ENCODE assay signal across 23 cellular contexts in genomic region chr17:56773124-56773523, GRCh38.
"Had no signal": no experiment of that assay in that cellular context is flagged by ENCODE, and none has a peak within 500 bp of the region (broad histone marks: within the 10 kb centered on the region; RNA-seq: fewer than 3 reads in every experiment).

No MANE protein-coding gene starts in this region.

- H3K27ac ChIP-seq: left ventricle myocardium inferior, ovary, right atrium auricular region, sigmoid colon, spleen, suprapubic skin, thoracic aorta, tibial artery, upper lobe of right lung had no signal

- H3K4me3 ChIP-seq: left ventricle myocardium inferior, lung, mucosa of descending colon, ovary, right atrium auricular region, sigmoid colon, spleen, suprapubic skin, thoracic aorta, tibial artery, upper lobe of right lung had no signal

- H3K9me3 ChIP-seq: left ventricle myocardium inferior, mucosa of descending colon, ovary, right atrium auricular region, sigmoid colon, spleen, suprapubic skin, thoracic aorta, tibial artery, upper lobe of right lung had no signal

- DNase-seq: hypothalamus; immature natural killer cell; left ventricle myocardium inferior; midbrain; mucosa of descending colon; naive thymus-derived CD4-positive, alpha-beta T cell; ovary; sigmoid colon; small intestine; spleen; stimulated activated CD4-positive, alpha-beta T cell treated with anti-CD3 and anti-CD28 coated beads, Interleukin-4, amount 100 ng/mL, for 24 hours; stimulated activated naive CD4-positive, alpha-beta T cell; tibial artery; trophoblast cell; upper lobe of right lung had no signal

- H3K4me3 Mint-ChIP-seq: immature natural killer cell; naive thymus-derived CD4-positive, alpha-beta T cell; natural killer cell treated with Interleukin-12 subunit alpha and Interleukin-12 subunit beta and Interleukin-15 and Interleukin-18, amount 100 ng/mL, for 72 hours; stimulated activated effector memory CD8-positive, alpha-beta T cell treated with anti-CD3 and anti-CD28 coated beads, Interleukin-12 subunit alpha, Interleukin-12 subunit beta, amount 100 ng/mL, for 72 hours; stimulated activated naive CD8-positive, alpha-beta T cell treated with anti-CD3 and anti-CD28 coated beads, Interleukin-15, Interleukin-2, amounts not matched to agents 100 ng/mL and 50 ng/mL, for 24 hours had no signal

- H3K4me1 Mint-ChIP-seq: immature natural killer cell; stimulated activated effector memory CD8-positive, alpha-beta T cell treated with anti-CD3 and anti-CD28 coated beads, Interleukin-12 subunit alpha, Interleukin-12 subunit beta, amount 100 ng/mL, for 72 hours had no signal

- H3K36me3 ChIP-seq: left ventricle myocardium inferior, ovary, right atrium auricular region, sigmoid colon, spleen, suprapubic skin, thoracic aorta, tibial artery, upper lobe of right lung had no signal

- H3K27me3 ChIP-seq: ovary, right atrium auricular region, spleen, upper lobe of right lung had no signal

- H3K36me3 Mint-ChIP-seq: immature natural killer cell; naive thymus-derived CD4-positive, alpha-beta T cell; natural killer cell treated with Interleukin-12 subunit alpha and Interleukin-12 subunit beta and Interleukin-15 and Interleukin-18, amount 100 ng/mL, for 72 hours; stimulated activated effector memory CD8-positive, alpha-beta T cell treated with anti-CD3 and anti-CD28 coated beads, Interleukin-12 subunit alpha, Interleukin-12 subunit beta, amount 100 ng/mL, for 72 hours had no signal

- H3K27me3 Mint-ChIP-seq: naive thymus-derived CD4-positive, alpha-beta T cell; stimulated activated naive CD8-positive, alpha-beta T cell treated with anti-CD3 and anti-CD28 coated beads, Interleukin-15, Interleukin-2, amounts not matched to agents 100 ng/mL and 50 ng/mL, for 24 hours had no signal

- ATAC-seq: mucosa of descending colon; naive thymus-derived CD4-positive, alpha-beta T cell; natural killer cell treated with Interleukin-12 subunit alpha and Interleukin-12 subunit beta and Interleukin-15 and Interleukin-18, amount 100 ng/mL, for 72 hours; stimulated activated effector memory CD8-positive, alpha-beta T cell treated with anti-CD3 and anti-CD28 coated beads, Interleukin-12 subunit alpha, Interleukin-12 subunit beta, amount 100 ng/mL, for 72 hours; upper lobe of right lung had no signal

- H3K4me1 ChIP-seq: left ventricle myocardium inferior, right atrium auricular region, sigmoid colon, spleen, suprapubic skin, tibial artery, upper lobe of right lung had no signal

- H3K9me3 Mint-ChIP-seq: immature natural killer cell; naive thymus-derived CD4-positive, alpha-beta T cell; natural killer cell treated with Interleukin-12 subunit alpha and Interleukin-12 subunit beta and Interleukin-15 and Interleukin-18, amount 100 ng/mL, for 72 hours; stimulated activated effector memory CD8-positive, alpha-beta T cell treated with anti-CD3 and anti-CD28 coated beads, Interleukin-12 subunit alpha, Interleukin-12 subunit beta, amount 100 ng/mL, for 72 hours; stimulated activated naive CD8-positive, alpha-beta T cell treated with anti-CD3 and anti-CD28 coated beads, Interleukin-15, Interleukin-2, amounts not matched to agents 100 ng/mL and 50 ng/mL, for 24 hours had no signal

- H3K27ac Mint-ChIP-seq: immature natural killer cell; naive thymus-derived CD4-positive, alpha-beta T cell; natural killer cell treated with Interleukin-12 subunit alpha and Interleukin-12 subunit beta and Interleukin-15 and Interleukin-18, amount 100 ng/mL, for 72 hours; progenitor cell of endocrine pancreas; stimulated activated effector memory CD8-positive, alpha-beta T cell treated with anti-CD3 and anti-CD28 coated beads, Interleukin-12 subunit alpha, Interleukin-12 subunit beta, amount 100 ng/mL, for 72 hours; stimulated activated naive CD8-positive, alpha-beta T cell treated with anti-CD3 and anti-CD28 coated beads, Interleukin-15, Interleukin-2, amounts not matched to agents 100 ng/mL and 50 ng/mL, for 24 hours had no signal
